1 cellular context compared by ENCODE assay signal in the genomic region with DNA sequence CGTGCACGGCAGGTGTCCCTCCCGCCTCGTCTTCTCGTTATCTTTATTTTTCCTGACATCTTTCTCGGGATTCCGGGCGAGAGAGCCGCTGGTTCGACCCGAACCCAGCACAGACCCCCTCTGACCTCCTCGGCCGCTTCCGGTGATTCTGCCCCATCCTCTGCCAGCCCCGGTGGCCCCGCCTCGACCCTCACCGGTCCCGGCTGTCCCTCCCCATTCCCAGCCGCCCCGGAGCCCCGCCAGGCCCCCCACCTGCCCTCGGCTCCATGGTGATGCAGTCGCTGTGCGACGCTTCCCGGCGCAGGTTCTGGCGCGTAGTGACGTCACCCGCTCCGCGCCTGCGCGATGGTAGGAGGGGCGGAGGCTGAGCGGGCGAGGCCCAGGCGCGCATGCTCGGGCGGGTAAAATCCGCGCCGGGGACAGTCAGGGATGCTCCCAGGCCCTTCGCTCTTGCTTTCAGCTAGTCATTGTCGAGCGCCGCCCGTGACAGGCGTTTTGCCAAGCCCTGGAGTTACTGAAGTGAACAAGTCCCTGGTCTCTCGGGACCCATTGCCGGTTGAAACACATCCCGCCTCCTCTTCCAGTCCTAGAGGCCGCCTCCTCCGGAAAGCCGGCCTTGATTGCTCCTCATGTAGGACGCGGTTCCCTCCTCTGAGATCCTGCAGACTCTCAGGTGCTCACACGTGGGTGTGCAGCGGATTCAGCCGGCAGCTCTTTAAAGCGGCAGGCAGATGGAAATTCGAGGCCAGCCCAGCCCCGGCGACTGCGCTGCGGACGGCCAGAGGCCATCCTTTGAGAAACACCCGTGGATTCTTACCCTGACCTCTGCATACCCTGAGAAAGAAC.
TF ChIP-seq lines count a peak whose summit lies in the region.

A gene with protein sequence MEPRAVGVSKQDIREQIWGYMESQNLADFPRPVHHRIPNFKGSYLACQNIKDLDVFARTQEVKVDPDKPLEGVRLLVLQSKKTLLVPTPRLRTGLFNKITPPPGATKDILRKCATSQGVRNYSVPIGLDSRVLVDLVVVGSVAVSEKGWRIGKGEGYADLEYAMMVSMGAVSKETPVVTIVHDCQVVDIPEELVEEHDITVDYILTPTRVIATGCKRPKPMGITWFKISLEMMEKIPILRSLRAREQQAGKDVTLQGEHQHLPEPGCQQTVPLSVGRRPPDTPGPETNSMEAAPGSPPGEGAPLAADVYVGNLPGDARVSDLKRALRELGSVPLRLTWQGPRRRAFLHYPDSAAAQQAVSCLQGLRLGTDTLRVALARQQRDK (minus strand): TSS at position 319 of the 846 bp plus-strand sequence. CDS start 51 bp downstream, at position 268.

TF ChIP-seq in HepG2, 621 proteins besides CTCF, POLR2A, EP300 and RAD21 (continued from another document and continues in another):
- TF ChIP-seq TEAD3 (CRISPR knock-in tag; optimal IDR thresholded peaks at IDR 0.05; ENCODE audit: borderline replicate concordance) (peak; percentile 33), ZNF614 (CRISPR knock-in tag; IDR thresholded peaks at IDR 0.05; ENCODE audit: borderline replicate concordance) (peak; percentile 50; the same call in 1 of the 2 replicates), ZNF619 (CRISPR knock-in tag; IDR thresholded peaks at IDR 0.05) (peak; percentile 94), STAG1 (CRISPR knock-in tag; IDR thresholded peaks at IDR 0.05) (no peak), ZNF616 (CRISPR knock-in tag; IDR thresholded peaks at IDR 0.05; ENCODE audit: low read depth) (no peak), NFYB (CRISPR knock-in tag; IDR thresholded peaks at IDR 0.05) (no peak; the same call in 1 of the 2 replicates), ZNF441 (CRISPR knock-in tag; IDR thresholded peaks at IDR 0.05; ENCODE audit: borderline replicate concordance) (0 out of 2 replicates have a peak, but pooled peaks have one; percentile 65), PCBP2 (optimal IDR thresholded peaks at IDR 0.05; ENCODE audit: low read depth, low read length, poor library complexity, severe bottlenecking) (no peak), IKZF4 (CRISPR knock-in tag; IDR thresholded peaks at IDR 0.05; ENCODE audit: borderline replicate concordance, low read depth, not compliant biosample characterization) (peak; percentile 73), HDAC6 (IDR thresholded peaks at IDR 0.05; ENCODE audit: low read depth, low read length) (no peak), JUN (CRISPR knock-in tag; IDR thresholded peaks at IDR 0.05) (peak; percentile 79), ZNF670 (CRISPR knock-in tag; IDR thresholded peaks at IDR 0.05; ENCODE audit: borderline replicate concordance) (peak; percentile 45; the same call in 1 of the 2 replicates), SMYD3 (CRISPR knock-in tag; IDR thresholded peaks at IDR 0.05) (no peak), TMF1 (CRISPR knock-in tag; IDR thresholded peaks at IDR 0.05; ENCODE audit: low read depth) (peak; percentile 38; the same call in 1 of the 2 replicates), ZNF343 (CRISPR knock-in tag; IDR thresholded peaks at IDR 0.05) (no peak), SIX4 (CRISPR knock-in tag; IDR thresholded peaks at IDR 0.05) (no peak; the same call in 1 of the 2 replicates), ZNF263 (CRISPR knock-in tag; IDR thresholded peaks at IDR 0.05) (no peak), ZNF7 (CRISPR knock-in tag; IDR thresholded peaks at IDR 0.05) (no peak), THYN1 (CRISPR knock-in tag; IDR thresholded peaks at IDR 0.05; ENCODE audit: borderline replicate concordance, low read depth) (no peak), ELF3 (CRISPR knock-in tag; IDR thresholded peaks at IDR 0.05) (0 out of 2 replicates have a peak, but pooled peaks have one; percentile 16), XRCC5 (optimal IDR thresholded peaks at IDR 0.05; ENCODE audit: low read length) (peak; percentile 47), PAF1 (CRISPR knock-in tag; IDR thresholded peaks at IDR 0.05) (no peak), TGIF2 (CRISPR knock-in tag; IDR thresholded peaks at IDR 0.05) (peak; percentile 84)
- TF ChIP-seq, protein P1, sequence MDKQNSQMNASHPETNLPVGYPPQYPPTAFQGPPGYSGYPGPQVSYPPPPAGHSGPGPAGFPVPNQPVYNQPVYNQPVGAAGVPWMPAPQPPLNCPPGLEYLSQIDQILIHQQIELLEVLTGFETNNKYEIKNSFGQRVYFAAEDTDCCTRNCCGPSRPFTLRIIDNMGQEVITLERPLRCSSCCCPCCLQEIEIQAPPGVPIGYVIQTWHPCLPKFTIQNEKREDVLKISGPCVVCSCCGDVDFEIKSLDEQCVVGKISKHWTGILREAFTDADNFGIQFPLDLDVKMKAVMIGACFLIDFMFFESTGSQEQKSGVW (CRISPR knock-in tag; IDR thresholded peaks at IDR 0.05; ENCODE audit: borderline replicate concordance): no peak
- TF ChIP-seq, protein P2, sequence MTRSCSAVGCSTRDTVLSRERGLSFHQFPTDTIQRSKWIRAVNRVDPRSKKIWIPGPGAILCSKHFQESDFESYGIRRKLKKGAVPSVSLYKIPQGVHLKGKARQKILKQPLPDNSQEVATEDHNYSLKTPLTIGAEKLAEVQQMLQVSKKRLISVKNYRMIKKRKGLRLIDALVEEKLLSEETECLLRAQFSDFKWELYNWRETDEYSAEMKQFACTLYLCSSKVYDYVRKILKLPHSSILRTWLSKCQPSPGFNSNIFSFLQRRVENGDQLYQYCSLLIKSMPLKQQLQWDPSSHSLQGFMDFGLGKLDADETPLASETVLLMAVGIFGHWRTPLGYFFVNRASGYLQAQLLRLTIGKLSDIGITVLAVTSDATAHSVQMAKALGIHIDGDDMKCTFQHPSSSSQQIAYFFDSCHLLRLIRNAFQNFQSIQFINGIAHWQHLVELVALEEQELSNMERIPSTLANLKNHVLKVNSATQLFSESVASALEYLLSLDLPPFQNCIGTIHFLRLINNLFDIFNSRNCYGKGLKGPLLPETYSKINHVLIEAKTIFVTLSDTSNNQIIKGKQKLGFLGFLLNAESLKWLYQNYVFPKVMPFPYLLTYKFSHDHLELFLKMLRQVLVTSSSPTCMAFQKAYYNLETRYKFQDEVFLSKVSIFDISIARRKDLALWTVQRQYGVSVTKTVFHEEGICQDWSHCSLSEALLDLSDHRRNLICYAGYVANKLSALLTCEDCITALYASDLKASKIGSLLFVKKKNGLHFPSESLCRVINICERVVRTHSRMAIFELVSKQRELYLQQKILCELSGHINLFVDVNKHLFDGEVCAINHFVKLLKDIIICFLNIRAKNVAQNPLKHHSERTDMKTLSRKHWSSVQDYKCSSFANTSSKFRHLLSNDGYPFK (CRISPR knock-in tag; IDR thresholded peaks at IDR 0.05; ENCODE audit: borderline replicate concordance): peak; percentile 87; the same call in 1 of the 2 replicates
- TF ChIP-seq, protein P3, sequence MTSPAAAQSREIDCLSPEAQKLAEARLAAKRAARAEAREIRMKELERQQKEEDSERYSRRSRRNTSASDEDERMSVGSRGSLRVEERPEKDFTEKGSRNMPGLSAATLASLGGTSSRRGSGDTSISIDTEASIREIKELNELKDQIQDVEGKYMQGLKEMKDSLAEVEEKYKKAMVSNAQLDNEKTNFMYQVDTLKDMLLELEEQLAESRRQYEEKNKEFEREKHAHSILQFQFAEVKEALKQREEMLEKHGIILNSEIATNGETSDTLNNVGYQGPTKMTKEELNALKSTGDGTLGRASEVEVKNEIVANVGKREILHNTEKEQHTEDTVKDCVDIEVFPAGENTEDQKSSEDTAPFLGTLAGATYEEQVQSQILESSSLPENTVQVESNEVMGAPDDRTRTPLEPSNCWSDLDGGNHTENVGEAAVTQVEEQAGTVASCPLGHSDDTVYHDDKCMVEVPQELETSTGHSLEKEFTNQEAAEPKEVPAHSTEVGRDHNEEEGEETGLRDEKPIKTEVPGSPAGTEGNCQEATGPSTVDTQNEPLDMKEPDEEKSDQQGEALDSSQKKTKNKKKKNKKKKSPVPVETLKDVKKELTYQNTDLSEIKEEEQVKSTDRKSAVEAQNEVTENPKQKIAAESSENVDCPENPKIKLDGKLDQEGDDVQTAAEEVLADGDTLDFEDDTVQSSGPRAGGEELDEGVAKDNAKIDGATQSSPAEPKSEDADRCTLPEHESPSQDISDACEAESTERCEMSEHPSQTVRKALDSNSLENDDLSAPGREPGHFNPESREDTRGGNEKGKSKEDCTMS (CRISPR knock-in tag; conservative IDR thresholded peaks at IDR 0.05): 0 out of 2 replicates have a peak, but pooled peaks have one; percentile 35
- TF ChIP-seq, protein P4, sequence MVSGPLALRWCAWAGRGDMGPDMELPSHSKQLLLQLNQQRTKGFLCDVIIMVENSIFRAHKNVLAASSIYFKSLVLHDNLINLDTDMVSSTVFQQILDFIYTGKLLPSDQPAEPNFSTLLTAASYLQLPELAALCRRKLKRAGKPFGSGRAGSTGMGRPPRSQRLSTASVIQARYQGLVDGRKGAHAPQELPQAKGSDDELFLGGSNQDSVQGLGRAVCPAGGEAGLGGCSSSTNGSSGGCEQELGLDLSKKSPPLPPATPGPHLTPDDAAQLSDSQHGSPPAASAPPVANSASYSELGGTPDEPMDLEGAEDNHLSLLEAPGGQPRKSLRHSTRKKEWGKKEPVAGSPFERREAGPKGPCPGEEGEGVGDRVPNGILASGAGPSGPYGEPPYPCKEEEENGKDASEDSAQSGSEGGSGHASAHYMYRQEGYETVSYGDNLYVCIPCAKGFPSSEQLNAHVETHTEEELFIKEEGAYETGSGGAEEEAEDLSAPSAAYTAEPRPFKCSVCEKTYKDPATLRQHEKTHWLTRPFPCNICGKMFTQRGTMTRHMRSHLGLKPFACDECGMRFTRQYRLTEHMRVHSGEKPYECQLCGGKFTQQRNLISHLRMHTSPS (CRISPR knock-in tag; IDR thresholded peaks at IDR 0.05; ENCODE audit: low read depth): no peak
- TF ChIP-seq, protein P5, sequence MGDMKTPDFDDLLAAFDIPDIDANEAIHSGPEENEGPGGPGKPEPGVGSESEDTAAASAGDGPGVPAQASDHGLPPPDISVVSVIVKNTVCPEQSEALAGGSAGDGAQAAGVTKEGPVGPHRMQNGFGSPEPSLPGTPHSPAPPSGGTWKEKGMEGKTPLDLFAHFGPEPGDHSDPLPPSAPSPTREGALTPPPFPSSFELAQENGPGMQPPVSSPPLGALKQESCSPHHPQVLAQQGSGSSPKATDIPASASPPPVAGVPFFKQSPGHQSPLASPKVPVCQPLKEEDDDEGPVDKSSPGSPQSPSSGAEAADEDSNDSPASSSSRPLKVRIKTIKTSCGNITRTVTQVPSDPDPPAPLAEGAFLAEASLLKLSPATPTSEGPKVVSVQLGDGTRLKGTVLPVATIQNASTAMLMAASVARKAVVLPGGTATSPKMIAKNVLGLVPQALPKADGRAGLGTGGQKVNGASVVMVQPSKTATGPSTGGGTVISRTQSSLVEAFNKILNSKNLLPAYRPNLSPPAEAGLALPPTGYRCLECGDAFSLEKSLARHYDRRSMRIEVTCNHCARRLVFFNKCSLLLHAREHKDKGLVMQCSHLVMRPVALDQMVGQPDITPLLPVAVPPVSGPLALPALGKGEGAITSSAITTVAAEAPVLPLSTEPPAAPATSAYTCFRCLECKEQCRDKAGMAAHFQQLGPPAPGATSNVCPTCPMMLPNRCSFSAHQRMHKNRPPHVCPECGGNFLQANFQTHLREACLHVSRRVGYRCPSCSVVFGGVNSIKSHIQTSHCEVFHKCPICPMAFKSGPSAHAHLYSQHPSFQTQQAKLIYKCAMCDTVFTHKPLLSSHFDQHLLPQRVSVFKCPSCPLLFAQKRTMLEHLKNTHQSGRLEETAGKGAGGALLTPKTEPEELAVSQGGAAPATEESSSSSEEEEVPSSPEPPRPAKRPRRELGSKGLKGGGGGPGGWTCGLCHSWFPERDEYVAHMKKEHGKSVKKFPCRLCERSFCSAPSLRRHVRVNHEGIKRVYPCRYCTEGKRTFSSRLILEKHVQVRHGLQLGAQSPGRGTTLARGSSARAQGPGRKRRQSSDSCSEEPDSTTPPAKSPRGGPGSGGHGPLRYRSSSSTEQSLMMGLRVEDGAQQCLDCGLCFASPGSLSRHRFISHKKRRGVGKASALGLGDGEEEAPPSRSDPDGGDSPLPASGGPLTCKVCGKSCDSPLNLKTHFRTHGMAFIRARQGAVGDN (CRISPR knock-in tag; IDR thresholded peaks at IDR 0.05): peak; percentile 93
- TF ChIP-seq, protein P6, sequence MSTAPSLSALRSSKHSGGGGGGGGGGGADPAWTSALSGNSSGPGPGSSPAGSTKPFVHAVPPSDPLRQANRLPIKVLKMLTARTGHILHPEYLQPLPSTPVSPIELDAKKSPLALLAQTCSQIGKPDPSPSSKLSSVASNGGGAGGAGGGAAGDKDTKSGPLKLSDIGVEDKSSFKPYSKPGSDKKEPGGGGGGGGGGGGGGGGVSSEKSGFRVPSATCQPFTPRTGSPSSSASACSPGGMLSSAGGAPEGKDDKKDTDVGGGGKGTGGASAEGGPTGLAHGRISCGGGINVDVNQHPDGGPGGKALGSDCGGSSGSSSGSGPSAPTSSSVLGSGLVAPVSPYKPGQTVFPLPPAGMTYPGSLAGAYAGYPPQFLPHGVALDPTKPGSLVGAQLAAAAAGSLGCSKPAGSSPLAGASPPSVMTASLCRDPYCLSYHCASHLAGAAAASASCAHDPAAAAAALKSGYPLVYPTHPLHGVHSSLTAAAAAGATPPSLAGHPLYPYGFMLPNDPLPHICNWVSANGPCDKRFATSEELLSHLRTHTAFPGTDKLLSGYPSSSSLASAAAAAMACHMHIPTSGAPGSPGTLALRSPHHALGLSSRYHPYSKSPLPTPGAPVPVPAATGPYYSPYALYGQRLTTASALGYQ (CRISPR knock-in tag; IDR thresholded peaks at IDR 0.05): no peak
- TF ChIP-seq, protein P7, sequence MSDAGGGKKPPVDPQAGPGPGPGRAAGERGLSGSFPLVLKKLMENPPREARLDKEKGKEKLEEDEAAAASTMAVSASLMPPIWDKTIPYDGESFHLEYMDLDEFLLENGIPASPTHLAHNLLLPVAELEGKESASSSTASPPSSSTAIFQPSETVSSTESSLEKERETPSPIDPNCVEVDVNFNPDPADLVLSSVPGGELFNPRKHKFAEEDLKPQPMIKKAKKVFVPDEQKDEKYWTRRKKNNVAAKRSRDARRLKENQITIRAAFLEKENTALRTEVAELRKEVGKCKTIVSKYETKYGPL (CRISPR knock-in tag; IDR thresholded peaks at IDR 0.05): no peak
- TF ChIP-seq, protein P8, sequence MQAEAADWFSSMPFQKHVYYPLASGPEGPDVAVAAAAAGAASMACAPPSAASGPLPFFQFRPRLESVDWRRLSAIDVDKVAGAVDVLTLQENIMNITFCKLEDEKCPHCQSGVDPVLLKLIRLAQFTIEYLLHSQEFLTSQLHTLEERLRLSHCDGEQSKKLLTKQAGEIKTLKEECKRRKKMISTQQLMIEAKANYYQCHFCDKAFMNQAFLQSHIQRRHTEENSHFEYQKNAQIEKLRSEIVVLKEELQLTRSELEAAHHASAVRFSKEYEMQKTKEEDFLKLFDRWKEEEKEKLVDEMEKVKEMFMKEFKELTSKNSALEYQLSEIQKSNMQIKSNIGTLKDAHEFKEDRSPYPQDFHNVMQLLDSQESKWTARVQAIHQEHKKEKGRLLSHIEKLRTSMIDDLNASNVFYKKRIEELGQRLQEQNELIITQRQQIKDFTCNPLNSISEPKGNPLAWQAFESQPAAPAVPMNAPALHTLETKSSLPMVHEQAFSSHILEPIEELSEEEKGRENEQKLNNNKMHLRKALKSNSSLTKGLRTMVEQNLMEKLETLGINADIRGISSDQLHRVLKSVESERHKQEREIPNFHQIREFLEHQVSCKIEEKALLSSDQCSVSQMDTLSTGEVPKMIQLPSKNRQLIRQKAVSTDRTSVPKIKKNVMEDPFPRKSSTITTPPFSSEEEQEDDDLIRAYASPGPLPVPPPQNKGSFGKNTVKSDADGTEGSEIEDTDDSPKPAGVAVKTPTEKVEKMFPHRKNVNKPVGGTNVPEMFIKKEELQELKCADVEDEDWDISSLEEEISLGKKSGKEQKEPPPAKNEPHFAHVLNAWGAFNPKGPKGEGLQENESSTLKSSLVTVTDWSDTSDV (CRISPR knock-in tag; IDR thresholded peaks at IDR 0.05): peak; percentile 36; the same call in 1 of the 2 replicates
- TF ChIP-seq, protein P9, sequence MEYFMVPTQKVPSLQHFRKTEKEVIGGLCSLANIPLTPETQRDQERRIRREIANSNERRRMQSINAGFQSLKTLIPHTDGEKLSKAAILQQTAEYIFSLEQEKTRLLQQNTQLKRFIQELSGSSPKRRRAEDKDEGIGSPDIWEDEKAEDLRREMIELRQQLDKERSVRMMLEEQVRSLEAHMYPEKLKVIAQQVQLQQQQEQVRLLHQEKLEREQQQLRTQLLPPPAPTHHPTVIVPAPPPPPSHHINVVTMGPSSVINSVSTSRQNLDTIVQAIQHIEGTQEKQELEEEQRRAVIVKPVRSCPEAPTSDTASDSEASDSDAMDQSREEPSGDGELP (IDR thresholded peaks at IDR 0.05; ENCODE audit: borderline replicate concordance, low read depth): no peak; the same call in 1 of the 2 replicates
